Comparison of ENCODE assay signal across 1 cellular context in the genomic region with DNA sequence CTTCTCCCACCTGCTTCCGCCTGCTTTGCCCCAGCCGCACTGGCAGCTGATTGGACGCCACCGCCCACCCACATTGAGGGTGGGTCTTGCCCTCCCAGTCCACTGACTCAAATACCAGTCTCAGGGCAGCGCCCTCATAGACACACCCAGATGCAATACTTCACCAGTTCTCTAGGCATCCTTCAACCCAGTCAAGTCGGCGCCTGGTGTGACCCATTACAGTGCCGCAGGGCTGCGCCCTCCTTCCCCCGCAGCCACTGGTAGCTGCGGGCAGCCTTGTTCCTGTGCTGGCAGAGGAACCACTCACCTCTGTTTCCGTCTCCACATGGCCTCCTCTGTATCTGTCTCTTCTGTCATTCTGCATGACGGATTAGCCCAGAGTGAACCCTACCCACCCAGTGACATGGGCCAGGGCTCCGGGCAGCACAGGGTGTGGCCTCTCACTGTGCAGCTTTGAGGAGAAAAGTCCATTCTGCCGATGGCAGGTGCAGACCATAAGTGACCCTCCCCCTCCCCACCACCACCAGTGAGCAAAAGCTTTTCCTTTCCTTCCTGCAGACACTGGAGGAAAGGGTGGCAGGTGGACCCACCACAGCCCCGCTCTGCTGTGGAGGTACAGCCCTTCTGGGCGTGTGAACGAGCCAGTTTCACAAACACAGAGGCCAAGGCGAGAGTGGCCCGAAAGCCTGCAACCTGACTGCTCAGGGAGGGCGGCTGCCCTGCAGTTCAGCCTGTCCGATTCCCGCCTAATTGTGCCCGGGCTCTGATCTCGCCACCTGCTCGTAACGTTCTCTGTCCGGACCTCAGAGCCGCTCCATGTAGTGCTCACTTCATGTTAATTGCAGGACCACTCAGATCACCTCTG.
TF ChIP-seq lines count a peak whose summit lies in the region.

No MANE protein-coding gene starts in this region.

TF ChIP-seq in K562, 482 proteins besides CTCF, POLR2A, EP300 and RAD21:
- TF ChIP-seq, protein P1, sequence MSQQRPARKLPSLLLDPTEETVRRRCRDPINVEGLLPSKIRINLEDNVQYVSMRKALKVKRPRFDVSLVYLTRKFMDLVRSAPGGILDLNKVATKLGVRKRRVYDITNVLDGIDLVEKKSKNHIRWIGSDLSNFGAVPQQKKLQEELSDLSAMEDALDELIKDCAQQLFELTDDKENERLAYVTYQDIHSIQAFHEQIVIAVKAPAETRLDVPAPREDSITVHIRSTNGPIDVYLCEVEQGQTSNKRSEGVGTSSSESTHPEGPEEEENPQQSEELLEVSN (IDR thresholded peaks at IDR 0.05; ENCODE audit: borderline replicate concordance in 1 of 2, extremely low read depth in 1 of 2, insufficient read depth in 1 of 2, insufficient read length in 1 of 2, low read depth in 1 of 2, low read length in 1 of 2, poor library complexity in 1 of 2, severe bottlenecking in 1 of 2): peak in 1 of 2 experiments; percentile 18
- peak; percentile 27 for TF ChIP-seq NFYB (IDR thresholded peaks at IDR 0.05; ENCODE audit: extremely low read depth, insufficient read length)
- TF ChIP-seq ZNF165 (CRISPR knock-in tag; IDR thresholded peaks at IDR 0.05; ENCODE audit: borderline replicate concordance): no peak
